ENCODE assay signal across 8 cellular contexts in the genomic region with DNA sequence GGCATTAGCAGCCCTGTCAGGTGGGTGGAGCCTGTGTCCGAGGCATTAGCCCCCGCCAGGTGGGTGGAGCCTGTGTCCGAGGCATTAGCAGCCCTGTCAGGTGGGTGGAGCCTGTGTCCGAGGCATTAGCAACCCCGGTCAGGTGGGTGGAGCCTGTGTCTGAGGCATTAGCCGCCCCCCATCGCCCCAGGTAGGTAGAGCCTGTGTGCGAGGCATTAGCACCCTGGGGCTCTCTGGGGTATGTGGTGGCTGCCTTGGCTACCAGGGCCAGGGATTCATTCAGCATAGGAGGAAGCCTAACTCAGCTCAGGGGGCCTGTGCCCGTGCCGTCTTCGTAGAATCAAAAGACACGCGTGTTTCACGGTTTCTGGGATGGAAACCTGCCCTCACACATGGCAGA. TPM values are rescaled to one million over a fixed set of nuclear protein-coding genes. Genes with fewer than 3 reads are reported as not detected.
DNase-seq lines count a peak whose midpoint lies in the region; ATAC-seq, FAIRE-seq and TF ChIP-seq lines count a peak whose summit lies in the region.
"Not testable (repeated sequence)": the region's sequence is repeated elsewhere in the genome, so short reads cannot be mapped to it uniquely, and the experiment has no call there.
"Had no signal": no experiment of that assay in that cellular context is flagged by ENCODE, and none has a peak within 500 bp of the region (broad histone marks: within the 10 kb centered on the region; RNA-seq: fewer than 3 reads in every experiment).

No MANE protein-coding gene starts in this region.

- H3K23me2 ChIP-seq in H1 (ENCODE audit: low read depth, low read length): not testable (repeated sequence)

- H3K79me1 ChIP-seq in H1 (ENCODE audit: low read depth, low read length): not testable (repeated sequence)

- H3K4me3 ChIP-seq in GM23338; OCI-LY7 (ENCODE audit: low read depth, low read length, poor library complexity, severe bottlenecking); H1 (ENCODE audit: extremely low read depth in 1 of 4, insufficient read depth in 2 of 4, low read depth in 3 of 4, low read length in 4 of 4); right cardiac atrium (ENCODE audit: low read length): not testable (repeated sequence)

- H3K27ac ChIP-seq in GM23338 (ENCODE audit: low read depth); H1 (ENCODE audit: low read depth, low read length); right cardiac atrium (ENCODE audit: low read length): not testable (repeated sequence)
- peak overlapping the region; percentile 30 for H3K27ac ChIP-seq in OCI-LY7 (ENCODE audit: low read depth, low read length, poor library complexity, severe bottlenecking)

- not testable (repeated sequence) for H4K20me1 ChIP-seq in GM23338 (replicated peaks; ENCODE audit: insufficient read depth); OCI-LY7 (ENCODE audit: insufficient read depth, low read length); H1 (replicated peaks in 1 of 2; ENCODE audit: control insufficient read depth in 1 of 2, insufficient read depth in 2 of 2, low read length in 2 of 2)

- not testable (repeated sequence) for H2BK12ac ChIP-seq in H1 (ENCODE audit: low read depth, low read length)

- H3K27ac Mint-ChIP-seq in GM23338 (peak overlapping the region; percentile 27; the same call in 1 of the 2 replicates), IgD-negative memory B cell (peak overlapping the region in 2 of 3 donors; percentile 75 to 88)
- peak overlapping the region; percentile 52 for H3K27ac Mint-ChIP-seq in activated T-cell treated with anti-CD3 and anti-CD28 coated beads, Interleukin-2, amount 50 U/mL, for 24 hours
- peak overlapping the region; percentile 50 for H3K27ac Mint-ChIP-seq in stimulated activated effector memory CD8-positive, alpha-beta T cell treated with anti-CD3 and anti-CD28 coated beads, Interleukin-12 subunit alpha, Interleukin-12 subunit beta, amount 100 ng/mL, for 72 hours

- H3K18ac ChIP-seq in H1 (ENCODE audit: extremely low read depth, low read length): not testable (repeated sequence)

- TF ChIP-seq CTCF in GM23338 (conservative IDR thresholded peaks at IDR 0.05; ENCODE audit: low read depth in 2 of 2); OCI-LY7 (conservative IDR thresholded peaks at IDR 0.05; ENCODE audit: low read length); H1 (IDR thresholded peaks at IDR 0.05; ENCODE audit: control extremely low read depth in 1 of 3, insufficient read depth in 1 of 3, low read depth in 1 of 3, low read length in 3 of 3): not testable (repeated sequence)

- not testable (repeated sequence) for TF ChIP-seq POLR2A in H1 (IDR thresholded peaks at IDR 0.05; ENCODE audit: control extremely low read depth in 1 of 2, low read depth in 2 of 2, low read length in 2 of 2)

- POLR2A ChIA-PET in OCI-LY7 (lab: Charles Lee); H1 (lab: Charles Lee; ENCODE audit: partially characterized antibody): not testable (repeated sequence)

- H2BK15ac ChIP-seq in H1 (ENCODE audit: low read length): not testable (repeated sequence)

- H3K9me3 Mint-ChIP-seq in GM23338; IgD-negative memory B cell; activated T-cell treated with anti-CD3 and anti-CD28 coated beads, Interleukin-2, amount 50 U/mL, for 24 hours; stimulated activated effector memory CD8-positive, alpha-beta T cell treated with anti-CD3 and anti-CD28 coated beads, Interleukin-12 subunit alpha, Interleukin-12 subunit beta, amount 100 ng/mL, for 72 hours: not testable (repeated sequence)

- not testable (repeated sequence) for FAIRE-seq in H1 (lab: Jason Lieb, UNC)

- H4K5ac ChIP-seq in H1 (ENCODE audit: insufficient read length, low read depth, low read length): not testable (repeated sequence)

- not testable (repeated sequence) for H3K4me3 Mint-ChIP-seq in GM23338; IgD-negative memory B cell; activated T-cell treated with anti-CD3 and anti-CD28 coated beads, Interleukin-2, amount 50 U/mL, for 24 hours; stimulated activated effector memory CD8-positive, alpha-beta T cell treated with anti-CD3 and anti-CD28 coated beads, Interleukin-12 subunit alpha, Interleukin-12 subunit beta, amount 100 ng/mL, for 72 hours

- not testable (repeated sequence) for H3K79me2 ChIP-seq in GM23338 (replicated peaks; ENCODE audit: insufficient read depth); OCI-LY7 (ENCODE audit: insufficient read depth, low read depth, low read length); H1 (ENCODE audit: control insufficient read depth in 1 of 2, insufficient read depth in 2 of 2, low read length in 2 of 2)

- H3K56ac ChIP-seq in H1 (replicated peaks; ENCODE audit: insufficient read length, low read depth, low read length): not testable (repeated sequence)

- peak overlapping the region; percentile 35; the same call in 1 of the 2 replicates for H4K8ac ChIP-seq in H1 (ENCODE audit: extremely low read depth, insufficient read depth, low read length)

- not testable (repeated sequence) for H3K27me3 Mint-ChIP-seq in GM23338 (ENCODE audit: insufficient read depth, low read depth, poor library complexity); IgD-negative memory B cell; activated T-cell treated with anti-CD3 and anti-CD28 coated beads, Interleukin-2, amount 50 U/mL, for 24 hours

- H4K91ac ChIP-seq in H1 (replicated peaks; ENCODE audit: insufficient read length, low read length): not testable (repeated sequence)

- ATAC-seq in GM23338: peak; percentile 19; the same call in 1 of the 3 replicates
- ATAC-seq in right cardiac atrium; stimulated activated effector memory CD8-positive, alpha-beta T cell treated with anti-CD3 and anti-CD28 coated beads, Interleukin-12 subunit alpha, Interleukin-12 subunit beta, amount 100 ng/mL, for 72 hours: not testable (repeated sequence)

- H2AK5ac ChIP-seq in H1 (ENCODE audit: low read depth, low read length): not testable (repeated sequence)

- intact Hi-C loops in OCI-LY7 (cut with micrococcal nuclease; ENCODE audit: unreplicated experiment): loop anchor here (5.0 kb wide), 1 partner anchor 203 kb away; no protein-coding TSS in a partner anchor
- intact Hi-C loops in right cardiac atrium (cut with DNase I): not testable (repeated sequence)

- H3K36me3 ChIP-seq in GM23338 (ENCODE audit: insufficient read depth); H1 (ENCODE audit: control insufficient read depth in 2 of 4, insufficient read depth in 4 of 4, low read length in 3 of 4): not testable (repeated sequence)
- peaks cover 13% of the 10 kb centered on the region for H3K36me3 ChIP-seq in OCI-LY7 (ENCODE audit: insufficient read depth, low read length)

- H3K23ac ChIP-seq in H1 (ENCODE audit: insufficient read length): not testable (repeated sequence)

- TF ChIP-seq EP300 in H1 (IDR thresholded peaks at IDR 0.05; ENCODE audit: borderline replicate concordance in 1 of 2, low read depth in 2 of 2, low read length in 2 of 2): not testable (repeated sequence)

- not testable (repeated sequence) for H2BK5ac ChIP-seq in H1 (ENCODE audit: low read depth, low read length)

- not testable (repeated sequence) for H3K36me3 Mint-ChIP-seq in GM23338 (ENCODE audit: low read depth); IgD-negative memory B cell
- H3K36me3 Mint-ChIP-seq in activated T-cell treated with anti-CD3 and anti-CD28 coated beads, Interleukin-2, amount 50 U/mL, for 24 hours (ENCODE audit: low read depth): peaks cover 75% of the 10 kb centered on the region
- peaks cover 57% of the 10 kb centered on the region for H3K36me3 Mint-ChIP-seq in stimulated activated effector memory CD8-positive, alpha-beta T cell treated with anti-CD3 and anti-CD28 coated beads, Interleukin-12 subunit alpha, Interleukin-12 subunit beta, amount 100 ng/mL, for 72 hours

- not testable (repeated sequence) for H2BK120ac ChIP-seq in H1 (replicated peaks; ENCODE audit: low read depth, low read length)

- not testable (repeated sequence) for H3K9ac ChIP-seq in H1 (replicated peaks in 1 of 4; ENCODE audit: extremely low read depth in 1 of 4, low read depth in 3 of 4, low read length in 3 of 4)

- H3K14ac ChIP-seq in H1 (ENCODE audit: insufficient read length): not testable (repeated sequence)

- H3K4me1 Mint-ChIP-seq in GM23338; stimulated activated effector memory CD8-positive, alpha-beta T cell treated with anti-CD3 and anti-CD28 coated beads, Interleukin-12 subunit alpha, Interleukin-12 subunit beta, amount 100 ng/mL, for 72 hours: not testable (repeated sequence)
- peaks cover 14 to 19% (median 17%) of the 10 kb centered on the region in 3 donors for H3K4me1 Mint-ChIP-seq in IgD-negative memory B cell
- H3K4me1 Mint-ChIP-seq in activated T-cell treated with anti-CD3 and anti-CD28 coated beads, Interleukin-2, amount 50 U/mL, for 24 hours (ENCODE audit: low read depth): peaks cover 13% of the 10 kb centered on the region

- H3K4me1 ChIP-seq in GM23338 (ENCODE audit: insufficient read depth); H1 (replicated peaks in 1 of 4; ENCODE audit: control insufficient read depth in 3 of 4, insufficient read depth in 4 of 4, low read length in 3 of 4); right cardiac atrium (ENCODE audit: control insufficient read depth, insufficient read depth, low read length): not testable (repeated sequence)
- H3K4me1 ChIP-seq in OCI-LY7 (ENCODE audit: insufficient read depth, low read length, poor library complexity, severe bottlenecking): peaks cover 51% of the 10 kb centered on the region

- H3F3A ChIP-seq in GM23338 (replicated peaks; ENCODE audit: low read depth): not testable (repeated sequence)

- H3K9me3 ChIP-seq in OCI-LY7 (ENCODE audit: low read length); H1 (ENCODE audit: insufficient read depth in 2 of 2, low read depth in 1 of 2, low read length in 1 of 2); right cardiac atrium (ENCODE audit: control insufficient read depth, low read length): not testable (repeated sequence)

- H3K4ac ChIP-seq in H1 (replicated peaks; ENCODE audit: insufficient read length, low read depth, low read length): not testable (repeated sequence)

- H3K9me2 ChIP-seq in GM23338 (ENCODE audit: insufficient read depth); OCI-LY7 (ENCODE audit: insufficient read depth, low read length): not testable (repeated sequence)

- CTCF ChIA-PET in OCI-LY7 (lab: Charles Lee; ENCODE audit: unreplicated experiment) (interaction anchor here (0.6 kb wide), 1 partner anchor 48 kb away, joined by 3 read pairs; no protein-coding TSS in a partner anchor), H1 (lab: Charles Lee; ENCODE audit: partially characterized antibody) (interaction anchor here (0.7 to 2.3 kb wide), 3 partner anchors 10 to 73 kb away, joined by 3 to 10 read pairs (median 4); no protein-coding TSS in a partner anchor)

- H3K27me3 ChIP-seq in GM23338 (ENCODE audit: insufficient read depth); H1 (replicated peaks in 1 of 4; ENCODE audit: control insufficient read depth in 3 of 4, extremely low read depth in 1 of 4, insufficient read depth in 3 of 4, low read length in 3 of 4); right cardiac atrium (ENCODE audit: control insufficient read depth, insufficient read depth): not testable (repeated sequence)

- DNase-seq in GM23338 (ENCODE audit: low spot score); activated T-cell treated with anti-CD3 and anti-CD28 coated beads, Interleukin-2, amount 50 U/mL, for 24 hours; H1 (ENCODE audit: low read depth in 1 of 2, low spot score in 2 of 2); stimulated activated effector memory CD8-positive, alpha-beta T cell treated with anti-CD3 and anti-CD28 coated beads, Interleukin-12 subunit alpha, Interleukin-12 subunit beta, amount 100 ng/mL, for 72 hours (ENCODE audit: low spot score in 2 of 2): not testable (repeated sequence)
- DNase-seq in OCI-LY7 (ENCODE audit: low spot score) (peak; percentile 62), right cardiac atrium (peak; percentile 10 to 40 (median 39))

- not testable (repeated sequence) for H3K4me2 ChIP-seq in GM23338; OCI-LY7 (ENCODE audit: low read length); H1 (ENCODE audit: insufficient read depth in 1 of 2, low read depth in 2 of 2, low read length in 2 of 2)

- 90% methylated on average over 11 of the region's 14 CpGs; no CpG with 5 or more reads in 1 of the 2 experiments for WGBS in H1 (ENCODE audit: extremely low coverage in 1 of 2, insufficient coverage in 1 of 2, insufficient read length in 1 of 2, insufficient replicate concordance in 2 of 2, low coverage in 1 of 2, low lambda C conversion rate in 2 of 2, missing lambda C conversion rate in 1 of 2), 2 experiments
- WGBS in right cardiac atrium: 92% methylated on average over 12 of the region's 14 CpGs

- H2AFZ ChIP-seq in GM23338; OCI-LY7 (ENCODE audit: low read length); H1 (ENCODE audit: low read length): not testable (repeated sequence)

- not testable (repeated sequence) for BruUV-seq in OCI-LY7 (replicated peaks; lab: Mats Ljungman, UMichigan)

- not testable (repeated sequence) for H2BK20ac ChIP-seq in H1 (ENCODE audit: low read length)

- not testable (repeated sequence) for TF ChIP-seq RAD21 in H1 (IDR thresholded peaks at IDR 0.05 in 1 of 2, conservative IDR thresholded peaks at IDR 0.05 in 1 of 2; ENCODE audit: low read depth in 2 of 2, low read length in 2 of 2)

RNA-seq across cellular contexts. Expression of a gene that starts 46.3 kb away (rescaled TPM):
- total RNA-seq in GM23338 (2014; rRNA removed; shearing (Covaris generic)): 1.5 TPM in 1 of 2 replicates, not detected in the other
- polyA plus RNA-seq in GM23338 (2016; fragmentation: Nextera tagmentation; extraction: Ambion mirVana) (0.12 and 0.44 TPM in 2 replicates), IgD-negative memory B cell (1.1 TPM), H1 (2011; rRNA removed) (0.23 and 0.60 TPM in 2 replicates), right cardiac atrium (0.20 TPM)
- not detected in 2 replicates for total RNA-seq in OCI-LY7 (2014; rRNA removed; shearing (Covaris generic))
- total RNA-seq in OCI-LY7 (2022) (0.09 and 0.21 TPM in 2 replicates), right cardiac atrium (under 1 TPM; 0.21 to 0.76 (median 0.38) TPM)
- 0.21 and 0.28 TPM in 2 replicates for total RNA-seq in H1 (2021; fragmentation: NEBNext Ultra II Directional; extraction: Animal tissue kit (Norgen Biotek cat#: 25700))
- polyA plus RNA-seq in H1 (2011; cell fraction: cytosol; rRNA removed): 0.21 TPM
- polyA plus RNA-seq in H1 (2011; cell fraction: nucleus; rRNA removed): 1.2 TPM
- polyA plus RNA-seq in H1 (2012, experiment 1 of 2): 0.09 to 0.21 TPM (median 0.11 TPM) in 3 of 4 replicates, not detected in the other
- polyA plus RNA-seq in H1 (2012, experiment 2 of 2): 0.04 TPM
- polyA plus RNA-seq in H1 (2013, experiment 1 of 2): 0.06 TPM
- polyA plus RNA-seq in H1 (2013, experiment 2 of 2): 0.04 TPM
- polyA minus RNA-seq in H1 (2011; rRNA and poly(A)+ RNA removed): 0.46 and 0.69 TPM in 2 replicates
- polyA minus RNA-seq in H1 (2011; cell fraction: cytosol; rRNA and poly(A)+ RNA removed): 0.29 TPM
- polyA minus RNA-seq in H1 (2011; cell fraction: nucleus; rRNA and poly(A)+ RNA removed): 0.80 TPM
- total RNA-seq: HepG2 had no signal

Comparison
In these comparisons a context has a peak if more than half of its experiments do, and no peak if none do; other contexts are left out.
1. H3K27ac Mint-ChIP-seq: peak in every context shown above with its lines; median percentile 82 in IgD-negative memory B cell; 52 in activated T-cell treated with anti-CD3 and anti-CD28 coated beads, Interleukin-2, amount 50 U/mL, for 24 hours; 50 in stimulated activated effector memory CD8-positive, alpha-beta T cell treated with anti-CD3 and anti-CD28 coated beads, Interleukin-12 subunit alpha, Interleukin-12 subunit beta, amount 100 ng/mL, for 72 hours; 27 in GM23338.